ENCODE assay signal across 1 cellular context in the genomic region with DNA sequence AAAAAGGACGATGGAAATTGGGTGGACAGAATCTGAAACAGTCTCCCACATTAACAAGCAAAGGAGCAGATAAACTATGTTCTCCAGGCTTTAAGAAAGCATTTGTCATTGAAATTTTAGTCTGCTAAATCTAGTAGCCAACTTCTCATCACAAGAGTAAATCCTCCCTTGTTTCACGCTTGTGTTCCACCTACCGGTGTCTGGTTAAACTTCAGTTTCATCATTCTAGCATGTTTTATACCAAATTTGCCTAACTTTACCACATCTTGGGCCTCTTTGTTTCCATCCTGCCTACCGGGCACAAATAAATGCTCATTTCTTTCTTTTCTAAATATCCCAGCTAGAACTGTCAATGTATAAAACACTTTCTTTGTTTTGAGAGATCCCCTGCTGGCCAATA.
TF ChIP-seq lines count a peak whose summit lies in the region.

No MANE protein-coding gene starts in this region.

TF ChIP-seq in GM23338, 12 proteins besides CTCF, POLR2A, EP300 and RAD21:
- TF ChIP-seq, protein P1, sequence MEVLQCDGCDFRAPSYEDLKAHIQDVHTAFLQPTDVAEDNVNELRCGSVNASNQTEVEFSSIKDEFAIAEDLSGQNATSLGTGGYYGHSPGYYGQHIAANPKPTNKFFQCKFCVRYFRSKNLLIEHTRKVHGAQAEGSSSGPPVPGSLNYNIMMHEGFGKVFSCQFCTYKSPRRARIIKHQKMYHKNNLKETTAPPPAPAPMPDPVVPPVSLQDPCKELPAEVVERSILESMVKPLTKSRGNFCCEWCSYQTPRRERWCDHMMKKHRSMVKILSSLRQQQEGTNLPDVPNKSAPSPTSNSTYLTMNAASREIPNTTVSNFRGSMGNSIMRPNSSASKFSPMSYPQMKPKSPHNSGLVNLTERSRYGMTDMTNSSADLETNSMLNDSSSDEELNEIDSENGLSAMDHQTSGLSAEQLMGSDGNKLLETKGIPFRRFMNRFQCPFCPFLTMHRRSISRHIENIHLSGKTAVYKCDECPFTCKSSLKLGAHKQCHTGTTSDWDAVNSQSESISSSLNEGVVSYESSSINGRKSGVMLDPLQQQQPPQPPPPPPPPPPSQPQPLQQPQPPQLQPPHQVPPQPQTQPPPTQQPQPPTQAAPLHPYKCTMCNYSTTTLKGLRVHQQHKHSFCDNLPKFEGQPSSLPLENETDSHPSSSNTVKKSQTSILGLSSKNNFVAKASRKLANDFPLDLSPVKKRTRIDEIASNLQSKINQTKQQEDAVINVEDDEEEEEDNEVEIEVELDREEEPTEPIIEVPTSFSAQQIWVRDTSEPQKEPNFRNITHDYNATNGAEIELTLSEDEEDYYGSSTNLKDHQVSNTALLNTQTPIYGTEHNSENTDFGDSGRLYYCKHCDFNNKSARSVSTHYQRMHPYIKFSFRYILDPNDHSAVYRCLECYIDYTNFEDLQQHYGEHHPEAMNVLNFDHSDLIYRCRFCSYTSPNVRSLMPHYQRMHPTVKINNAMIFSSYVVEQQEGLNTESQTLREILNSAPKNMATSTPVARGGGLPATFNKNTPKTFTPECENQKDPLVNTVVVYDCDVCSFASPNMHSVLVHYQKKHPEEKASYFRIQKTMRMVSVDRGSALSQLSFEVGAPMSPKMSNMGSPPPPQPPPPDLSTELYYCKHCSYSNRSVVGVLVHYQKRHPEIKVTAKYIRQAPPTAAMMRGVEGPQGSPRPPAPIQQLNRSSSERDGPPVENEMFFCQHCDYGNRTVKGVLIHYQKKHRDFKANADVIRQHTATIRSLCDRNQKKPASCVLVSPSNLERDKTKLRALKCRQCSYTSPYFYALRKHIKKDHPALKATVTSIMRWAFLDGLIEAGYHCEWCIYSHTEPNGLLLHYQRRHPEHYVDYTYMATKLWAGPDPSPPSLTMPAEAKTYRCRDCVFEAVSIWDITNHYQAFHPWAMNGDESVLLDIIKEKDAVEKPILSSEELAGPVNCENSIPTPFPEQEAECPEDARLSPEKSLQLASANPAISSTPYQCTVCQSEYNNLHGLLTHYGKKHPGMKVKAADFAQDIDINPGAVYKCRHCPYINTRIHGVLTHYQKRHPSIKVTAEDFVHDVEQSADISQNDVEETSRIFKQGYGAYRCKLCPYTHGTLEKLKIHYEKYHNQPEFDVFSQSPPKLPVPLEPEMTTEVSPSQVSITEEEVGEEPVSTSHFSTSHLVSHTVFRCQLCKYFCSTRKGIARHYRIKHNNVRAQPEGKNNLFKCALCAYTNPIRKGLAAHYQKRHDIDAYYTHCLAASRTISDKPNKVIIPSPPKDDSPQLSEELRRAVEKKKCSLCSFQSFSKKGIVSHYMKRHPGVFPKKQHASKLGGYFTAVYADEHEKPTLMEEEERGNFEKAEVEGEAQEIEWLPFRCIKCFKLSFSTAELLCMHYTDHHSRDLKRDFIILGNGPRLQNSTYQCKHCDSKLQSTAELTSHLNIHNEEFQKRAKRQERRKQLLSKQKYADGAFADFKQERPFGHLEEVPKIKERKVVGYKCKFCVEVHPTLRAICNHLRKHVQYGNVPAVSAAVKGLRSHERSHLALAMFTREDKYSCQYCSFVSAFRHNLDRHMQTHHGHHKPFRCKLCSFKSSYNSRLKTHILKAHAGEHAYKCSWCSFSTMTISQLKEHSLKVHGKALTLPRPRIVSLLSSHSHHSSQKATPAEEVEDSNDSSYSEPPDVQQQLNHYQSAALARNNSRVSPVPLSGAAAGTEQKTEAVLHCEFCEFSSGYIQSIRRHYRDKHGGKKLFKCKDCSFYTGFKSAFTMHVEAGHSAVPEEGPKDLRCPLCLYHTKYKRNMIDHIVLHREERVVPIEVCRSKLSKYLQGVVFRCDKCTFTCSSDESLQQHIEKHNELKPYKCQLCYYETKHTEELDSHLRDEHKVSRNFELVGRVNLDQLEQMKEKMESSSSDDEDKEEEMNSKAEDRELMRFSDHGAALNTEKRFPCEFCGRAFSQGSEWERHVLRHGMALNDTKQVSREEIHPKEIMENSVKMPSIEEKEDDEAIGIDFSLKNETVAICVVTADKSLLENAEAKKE (CRISPR knock-in tag; IDR thresholded peaks at IDR 0.05), result no peak
- TF ChIP-seq EZH2phosphoT487 (IDR thresholded peaks at IDR 0.05; ENCODE audit: unreplicated experiment), result no peak
- no peak for TF ChIP-seq POLR2AphosphoS5 (IDR thresholded peaks at IDR 0.05; ENCODE audit: low read depth)
- TF ChIP-seq, protein P2, sequence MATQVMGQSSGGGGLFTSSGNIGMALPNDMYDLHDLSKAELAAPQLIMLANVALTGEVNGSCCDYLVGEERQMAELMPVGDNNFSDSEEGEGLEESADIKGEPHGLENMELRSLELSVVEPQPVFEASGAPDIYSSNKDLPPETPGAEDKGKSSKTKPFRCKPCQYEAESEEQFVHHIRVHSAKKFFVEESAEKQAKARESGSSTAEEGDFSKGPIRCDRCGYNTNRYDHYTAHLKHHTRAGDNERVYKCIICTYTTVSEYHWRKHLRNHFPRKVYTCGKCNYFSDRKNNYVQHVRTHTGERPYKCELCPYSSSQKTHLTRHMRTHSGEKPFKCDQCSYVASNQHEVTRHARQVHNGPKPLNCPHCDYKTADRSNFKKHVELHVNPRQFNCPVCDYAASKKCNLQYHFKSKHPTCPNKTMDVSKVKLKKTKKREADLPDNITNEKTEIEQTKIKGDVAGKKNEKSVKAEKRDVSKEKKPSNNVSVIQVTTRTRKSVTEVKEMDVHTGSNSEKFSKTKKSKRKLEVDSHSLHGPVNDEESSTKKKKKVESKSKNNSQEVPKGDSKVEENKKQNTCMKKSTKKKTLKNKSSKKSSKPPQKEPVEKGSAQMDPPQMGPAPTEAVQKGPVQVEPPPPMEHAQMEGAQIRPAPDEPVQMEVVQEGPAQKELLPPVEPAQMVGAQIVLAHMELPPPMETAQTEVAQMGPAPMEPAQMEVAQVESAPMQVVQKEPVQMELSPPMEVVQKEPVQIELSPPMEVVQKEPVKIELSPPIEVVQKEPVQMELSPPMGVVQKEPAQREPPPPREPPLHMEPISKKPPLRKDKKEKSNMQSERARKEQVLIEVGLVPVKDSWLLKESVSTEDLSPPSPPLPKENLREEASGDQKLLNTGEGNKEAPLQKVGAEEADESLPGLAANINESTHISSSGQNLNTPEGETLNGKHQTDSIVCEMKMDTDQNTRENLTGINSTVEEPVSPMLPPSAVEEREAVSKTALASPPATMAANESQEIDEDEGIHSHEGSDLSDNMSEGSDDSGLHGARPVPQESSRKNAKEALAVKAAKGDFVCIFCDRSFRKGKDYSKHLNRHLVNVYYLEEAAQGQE (IDR thresholded peaks at IDR 0.05; ENCODE audit: unreplicated experiment), result no peak
- no peak for TF ChIP-seq JUNB (IDR thresholded peaks at IDR 0.05; ENCODE audit: unreplicated experiment)
- TF ChIP-seq, protein P3, sequence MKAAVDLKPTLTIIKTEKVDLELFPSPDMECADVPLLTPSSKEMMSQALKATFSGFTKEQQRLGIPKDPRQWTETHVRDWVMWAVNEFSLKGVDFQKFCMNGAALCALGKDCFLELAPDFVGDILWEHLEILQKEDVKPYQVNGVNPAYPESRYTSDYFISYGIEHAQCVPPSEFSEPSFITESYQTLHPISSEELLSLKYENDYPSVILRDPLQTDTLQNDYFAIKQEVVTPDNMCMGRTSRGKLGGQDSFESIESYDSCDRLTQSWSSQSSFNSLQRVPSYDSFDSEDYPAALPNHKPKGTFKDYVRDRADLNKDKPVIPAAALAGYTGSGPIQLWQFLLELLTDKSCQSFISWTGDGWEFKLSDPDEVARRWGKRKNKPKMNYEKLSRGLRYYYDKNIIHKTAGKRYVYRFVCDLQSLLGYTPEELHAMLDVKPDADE (IDR thresholded peaks at IDR 0.05), result no peak
- no peak for TF ChIP-seq NANOG (IDR thresholded peaks at IDR 0.05; ENCODE audit: borderline replicate concordance)
- no peak for TF ChIP-seq STAT1 (IDR thresholded peaks at IDR 0.05; ENCODE audit: unreplicated experiment)
- no peak for TF ChIP-seq EZH2 (IDR thresholded peaks at IDR 0.05; ENCODE audit: low read depth, unreplicated experiment)
- no peak for TF ChIP-seq ZNF331 (CRISPR knock-in tag; IDR thresholded peaks at IDR 0.05; ENCODE audit: low read depth)
- no peak for TF ChIP-seq ZNF114 (CRISPR knock-in tag; IDR thresholded peaks at IDR 0.05)
- TF ChIP-seq CREB1 (CRISPR knock-in tag; IDR thresholded peaks at IDR 0.05; ENCODE audit: low read depth), result no peak
